In genomic region chr13:50684366-50684765, GRCh38 we compare ENCODE assay signal across 20 cellular contexts.
A peak's percentile ranks its signal among the peaks of the same experiment; 100 is the strongest.
DNase-seq lines count a peak whose midpoint lies in the region; ATAC-seq and TF ChIP-seq lines count a peak whose summit lies in the region.
"Had no signal": no experiment of that assay in that cellular context is flagged by ENCODE, and none has a peak within 500 bp of the region (broad histone marks: within the 10 kb centered on the region; RNA-seq: fewer than 3 reads in every experiment).

No MANE protein-coding gene starts in this region.

- TF ChIP-seq CTCF in esophagus muscularis mucosa (IDR thresholded peaks at IDR 0.05) = no peak
- no peak for TF ChIP-seq CTCF in vagina (IDR thresholded peaks at IDR 0.05)

- H3K27me3 ChIP-seq in esophagus muscularis mucosa = no peaks in the 10 kb centered on the region
- H3K27me3 ChIP-seq in naive thymus-derived CD4-positive, alpha-beta T cell (ENCODE audit: control insufficient read depth in 2 of 2, insufficient read depth in 2 of 2, low read length in 2 of 2) = no peaks in the 10 kb centered on the region
- H3K27me3 ChIP-seq in vagina = no peaks in the 10 kb centered on the region
- H3K27me3 ChIP-seq: breast epithelium, SJCRH30 had no signal

- H3K4me1 ChIP-seq in esophagus muscularis mucosa (peaks cover 15 to 26% (median 19%) of the 10 kb centered on the region in 4 donors), vagina (no peaks in the 10 kb centered on the region)
- no peaks in the 10 kb centered on the region for H3K4me1 ChIP-seq in naive thymus-derived CD4-positive, alpha-beta T cell (ENCODE audit: control insufficient read depth in 2 of 2, insufficient read depth in 2 of 2, low read length in 2 of 2)
- H3K4me1 ChIP-seq: A549, breast epithelium had no signal

- no peak for TF ChIP-seq EP300 in esophagus muscularis mucosa (IDR thresholded peaks at IDR 0.05)

- POLR2A ChIA-PET in naive thymus-derived CD4-positive, alpha-beta T cell (lab: Charles Lee) = no interaction called here

- peaks cover 0 to 25% (median 14%) of the 10 kb centered on the region in 7 donors for H3K4me1 Mint-ChIP-seq in naive thymus-derived CD4-positive, alpha-beta T cell
- peaks cover 10% of the 10 kb centered on the region for H3K4me1 Mint-ChIP-seq in activated T-cell treated with anti-CD3 and anti-CD28 coated beads, Interleukin-2, amount 50 U/mL, for 24 hours (ENCODE audit: low read depth)

- whole genome bisulfite sequencing in esophagus muscularis mucosa = 65% methylated on average over 3 of the region's 3 CpGs

- H3K36me3 ChIP-seq in esophagus muscularis mucosa (no peaks in the 10 kb centered on the region), vagina (no peaks in the 10 kb centered on the region)
- no peaks in the 10 kb centered on the region for H3K36me3 ChIP-seq in naive thymus-derived CD4-positive, alpha-beta T cell (ENCODE audit: control insufficient read depth in 2 of 3, insufficient read depth in 3 of 3, low read length in 3 of 3)
- H3K36me3 ChIP-seq: breast epithelium, SJCRH30 had no signal

- TF ChIP-seq POLR2A in esophagus muscularis mucosa (IDR thresholded peaks at IDR 0.05; ENCODE audit: low read depth) = no peak
- no peak for TF ChIP-seq POLR2A in vagina (IDR thresholded peaks at IDR 0.05)

- no peak overlapping the region for H3K4me3 Mint-ChIP-seq in naive thymus-derived CD4-positive, alpha-beta T cell
- H3K4me3 Mint-ChIP-seq in activated T-cell treated with anti-CD3 and anti-CD28 coated beads, Interleukin-2, amount 50 U/mL, for 24 hours = no peak overlapping the region
- H3K4me3 Mint-ChIP-seq: activated naive CD4-positive, alpha-beta T cell treated with anti-CD3 and anti-CD28 coated beads, Interleukin-2, amount 10 ng/mL, durations not matched to agents 7 days and 5 days; IgD-negative memory B cell; stimulated activated effector memory CD8-positive, alpha-beta T cell treated with anti-CD3 and anti-CD28 coated beads, Interleukin-12 subunit alpha, Interleukin-12 subunit beta, amount 100 ng/mL, for 72 hours had no signal

- intact Hi-C loops in Right ventricle myocardium inferior (cut with DNase I) = no loop called here
- intact Hi-C loops in cardiac septum (cut with DNase I) = no loop called here
- intact Hi-C loops in esophagus muscularis mucosa (cut with DNase I) = no loop called here
- intact Hi-C loops in naive thymus-derived CD4-positive, alpha-beta T cell (cut with micrococcal nuclease) = no loop called here
- intact Hi-C loops in vagina (cut with DNase I) = no loop called here

- H3K27ac ChIP-seq in esophagus muscularis mucosa (replicated peaks in 1 of 4) (no peak overlapping the region), vagina (no peak overlapping the region)
- H3K27ac ChIP-seq in naive thymus-derived CD4-positive, alpha-beta T cell (ENCODE audit: low read depth, low read length) = no peak overlapping the region
- H3K27ac ChIP-seq: A549, breast epithelium, SJCRH30 had no signal

- no peak for DNase-seq in Right ventricle myocardium inferior (ENCODE audit: missing footprints)
- no peak for DNase-seq in cardiac septum (ENCODE audit: low spot score)
- DNase-seq in esophagus muscularis mucosa (ENCODE audit: extremely low spot score) = peak; percentile 80
- no peak for DNase-seq in naive thymus-derived CD4-positive, alpha-beta T cell
- DNase-seq in activated T-cell treated with anti-CD3 and anti-CD28 coated beads, Interleukin-2, amount 50 U/mL, for 24 hours = no peak
- no peak for DNase-seq in vagina (ENCODE audit: extremely low spot score in 2 of 2)
- DNase-seq: activated naive CD4-positive, alpha-beta T cell treated with anti-CD3 and anti-CD28 coated beads, Interleukin-2, amount 10 ng/mL, durations not matched to agents 7 days and 5 days; foreskin melanocyte; islet precursor cell; NCI-H187; NCI-H748 treated with DMSO at 0.1 percent for 48 hours; retina; SJCRH30; stimulated activated CD4-positive, alpha-beta T cell treated with anti-CD3 and anti-CD28 coated beads, Interleukin-4, amount 100 ng/mL, for 4 hours had no signal

- no peak overlapping the region for H3K27ac Mint-ChIP-seq in naive thymus-derived CD4-positive, alpha-beta T cell
- no peak overlapping the region for H3K27ac Mint-ChIP-seq in activated T-cell treated with anti-CD3 and anti-CD28 coated beads, Interleukin-2, amount 50 U/mL, for 24 hours
- H3K27ac Mint-ChIP-seq: activated naive CD4-positive, alpha-beta T cell treated with anti-CD3 and anti-CD28 coated beads, Interleukin-2, amount 10 ng/mL, durations not matched to agents 7 days and 5 days; IgD-negative memory B cell; stimulated activated effector memory CD8-positive, alpha-beta T cell treated with anti-CD3 and anti-CD28 coated beads, Interleukin-12 subunit alpha, Interleukin-12 subunit beta, amount 100 ng/mL, for 72 hours had no signal

- no peaks in the 10 kb centered on the region for H3K9me3 ChIP-seq in esophagus muscularis mucosa
- no peaks in the 10 kb centered on the region for H3K9me3 ChIP-seq in naive thymus-derived CD4-positive, alpha-beta T cell (ENCODE audit: control insufficient read depth in 2 of 3, low read length in 3 of 3)
- no peaks in the 10 kb centered on the region for H3K9me3 ChIP-seq in vagina
- H3K9me3 ChIP-seq: A549, breast epithelium, SJCRH30 had no signal

- H3K4me3 ChIP-seq in esophagus muscularis mucosa (no peak overlapping the region), vagina (no peak overlapping the region)
- H3K4me3 ChIP-seq in naive thymus-derived CD4-positive, alpha-beta T cell (ENCODE audit: low read length) = no peak overlapping the region
- H3K4me3 ChIP-seq: A549, breast epithelium, SJCRH30 had no signal

- H3K27me3 Mint-ChIP-seq in naive thymus-derived CD4-positive, alpha-beta T cell = peaks cover 0 to 42% (median 19%) of the 10 kb centered on the region in 5 donors
- peaks cover 8% of the 10 kb centered on the region for H3K27me3 Mint-ChIP-seq in activated T-cell treated with anti-CD3 and anti-CD28 coated beads, Interleukin-2, amount 50 U/mL, for 24 hours
- H3K27me3 Mint-ChIP-seq: activated naive CD4-positive, alpha-beta T cell treated with anti-CD3 and anti-CD28 coated beads, Interleukin-2, amount 10 ng/mL, durations not matched to agents 7 days and 5 days; IgD-negative memory B cell had no signal

- H3K9me3 Mint-ChIP-seq in naive thymus-derived CD4-positive, alpha-beta T cell = peaks cover 0 to 4% (median 0%) of the 10 kb centered on the region in 11 donors
- no peaks in the 10 kb centered on the region for H3K9me3 Mint-ChIP-seq in activated T-cell treated with anti-CD3 and anti-CD28 coated beads, Interleukin-2, amount 50 U/mL, for 24 hours
- H3K9me3 Mint-ChIP-seq: activated naive CD4-positive, alpha-beta T cell treated with anti-CD3 and anti-CD28 coated beads, Interleukin-2, amount 10 ng/mL, durations not matched to agents 7 days and 5 days; IgD-negative memory B cell; stimulated activated effector memory CD8-positive, alpha-beta T cell treated with anti-CD3 and anti-CD28 coated beads, Interleukin-12 subunit alpha, Interleukin-12 subunit beta, amount 100 ng/mL, for 72 hours had no signal

- CTCF ChIA-PET in naive thymus-derived CD4-positive, alpha-beta T cell (lab: Charles Lee) = no interaction called here

- peaks cover 0 to 2% (median 0%) of the 10 kb centered on the region in 5 donors for H3K36me3 Mint-ChIP-seq in naive thymus-derived CD4-positive, alpha-beta T cell
- no peaks in the 10 kb centered on the region for H3K36me3 Mint-ChIP-seq in activated T-cell treated with anti-CD3 and anti-CD28 coated beads, Interleukin-2, amount 50 U/mL, for 24 hours (ENCODE audit: low read depth)
- H3K36me3 Mint-ChIP-seq: activated naive CD4-positive, alpha-beta T cell treated with anti-CD3 and anti-CD28 coated beads, Interleukin-2, amount 10 ng/mL, durations not matched to agents 7 days and 5 days; IgD-negative memory B cell; stimulated activated effector memory CD8-positive, alpha-beta T cell treated with anti-CD3 and anti-CD28 coated beads, Interleukin-12 subunit alpha, Interleukin-12 subunit beta, amount 100 ng/mL, for 72 hours had no signal

- ATAC-seq in Right ventricle myocardium inferior (peak; percentile 58), HG03457 (IDR thresholded peaks at IDR 0.05; ENCODE audit: unreplicated experiment) (no peak), HG03097 (IDR thresholded peaks at IDR 0.05; ENCODE audit: low FRiP score, unreplicated experiment) (no peak)
- ATAC-seq in naive thymus-derived CD4-positive, alpha-beta T cell = peak; percentile 26
- ATAC-seq: A549; stimulated activated effector memory CD8-positive, alpha-beta T cell treated with anti-CD3 and anti-CD28 coated beads, Interleukin-12 subunit alpha, Interleukin-12 subunit beta, amount 100 ng/mL, for 72 hours had no signal

Comparison
In these comparisons a context has a peak if more than half of its experiments do, and no peak if none do; other contexts are left out.
1. ATAC-seq: peak in Right ventricle myocardium inferior (single experiment) and naive thymus-derived CD4-positive, alpha-beta T cell (single experiment); none in HG03457 (single experiment) and HG03097 (single experiment).